In the genomic region with DNA sequence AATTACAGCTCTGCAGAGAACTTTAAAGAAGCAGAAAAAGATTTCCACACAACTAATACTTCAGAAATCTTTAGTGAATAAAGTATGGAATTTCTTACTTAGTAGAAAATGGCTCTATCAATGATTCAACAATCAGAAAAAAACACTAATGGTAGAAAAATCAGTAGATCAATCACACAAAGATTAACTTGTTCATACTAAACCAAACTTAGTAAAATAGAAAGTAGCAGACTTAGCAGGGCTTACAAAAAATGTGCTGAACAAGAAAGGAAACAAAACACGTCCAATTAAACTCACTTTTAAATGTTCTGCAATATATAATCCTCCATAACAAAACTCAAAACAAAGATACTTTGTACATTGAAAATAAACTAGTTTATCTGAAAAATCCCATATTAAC, we compare ENCODE assay signal across 1 cellular context.
TF ChIP-seq lines count a peak whose summit lies in the region.

No MANE protein-coding gene starts in this region.

TF ChIP-seq in GM23338, 12 proteins besides CTCF, POLR2A, EP300 and RAD21 (continued from another document):
- TF ChIP-seq, protein P1, sequence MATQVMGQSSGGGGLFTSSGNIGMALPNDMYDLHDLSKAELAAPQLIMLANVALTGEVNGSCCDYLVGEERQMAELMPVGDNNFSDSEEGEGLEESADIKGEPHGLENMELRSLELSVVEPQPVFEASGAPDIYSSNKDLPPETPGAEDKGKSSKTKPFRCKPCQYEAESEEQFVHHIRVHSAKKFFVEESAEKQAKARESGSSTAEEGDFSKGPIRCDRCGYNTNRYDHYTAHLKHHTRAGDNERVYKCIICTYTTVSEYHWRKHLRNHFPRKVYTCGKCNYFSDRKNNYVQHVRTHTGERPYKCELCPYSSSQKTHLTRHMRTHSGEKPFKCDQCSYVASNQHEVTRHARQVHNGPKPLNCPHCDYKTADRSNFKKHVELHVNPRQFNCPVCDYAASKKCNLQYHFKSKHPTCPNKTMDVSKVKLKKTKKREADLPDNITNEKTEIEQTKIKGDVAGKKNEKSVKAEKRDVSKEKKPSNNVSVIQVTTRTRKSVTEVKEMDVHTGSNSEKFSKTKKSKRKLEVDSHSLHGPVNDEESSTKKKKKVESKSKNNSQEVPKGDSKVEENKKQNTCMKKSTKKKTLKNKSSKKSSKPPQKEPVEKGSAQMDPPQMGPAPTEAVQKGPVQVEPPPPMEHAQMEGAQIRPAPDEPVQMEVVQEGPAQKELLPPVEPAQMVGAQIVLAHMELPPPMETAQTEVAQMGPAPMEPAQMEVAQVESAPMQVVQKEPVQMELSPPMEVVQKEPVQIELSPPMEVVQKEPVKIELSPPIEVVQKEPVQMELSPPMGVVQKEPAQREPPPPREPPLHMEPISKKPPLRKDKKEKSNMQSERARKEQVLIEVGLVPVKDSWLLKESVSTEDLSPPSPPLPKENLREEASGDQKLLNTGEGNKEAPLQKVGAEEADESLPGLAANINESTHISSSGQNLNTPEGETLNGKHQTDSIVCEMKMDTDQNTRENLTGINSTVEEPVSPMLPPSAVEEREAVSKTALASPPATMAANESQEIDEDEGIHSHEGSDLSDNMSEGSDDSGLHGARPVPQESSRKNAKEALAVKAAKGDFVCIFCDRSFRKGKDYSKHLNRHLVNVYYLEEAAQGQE (IDR thresholded peaks at IDR 0.05; ENCODE audit: unreplicated experiment), result no peak
- TF ChIP-seq EZH2phosphoT487 (IDR thresholded peaks at IDR 0.05; ENCODE audit: unreplicated experiment), result no peak
- TF ChIP-seq, protein P2, sequence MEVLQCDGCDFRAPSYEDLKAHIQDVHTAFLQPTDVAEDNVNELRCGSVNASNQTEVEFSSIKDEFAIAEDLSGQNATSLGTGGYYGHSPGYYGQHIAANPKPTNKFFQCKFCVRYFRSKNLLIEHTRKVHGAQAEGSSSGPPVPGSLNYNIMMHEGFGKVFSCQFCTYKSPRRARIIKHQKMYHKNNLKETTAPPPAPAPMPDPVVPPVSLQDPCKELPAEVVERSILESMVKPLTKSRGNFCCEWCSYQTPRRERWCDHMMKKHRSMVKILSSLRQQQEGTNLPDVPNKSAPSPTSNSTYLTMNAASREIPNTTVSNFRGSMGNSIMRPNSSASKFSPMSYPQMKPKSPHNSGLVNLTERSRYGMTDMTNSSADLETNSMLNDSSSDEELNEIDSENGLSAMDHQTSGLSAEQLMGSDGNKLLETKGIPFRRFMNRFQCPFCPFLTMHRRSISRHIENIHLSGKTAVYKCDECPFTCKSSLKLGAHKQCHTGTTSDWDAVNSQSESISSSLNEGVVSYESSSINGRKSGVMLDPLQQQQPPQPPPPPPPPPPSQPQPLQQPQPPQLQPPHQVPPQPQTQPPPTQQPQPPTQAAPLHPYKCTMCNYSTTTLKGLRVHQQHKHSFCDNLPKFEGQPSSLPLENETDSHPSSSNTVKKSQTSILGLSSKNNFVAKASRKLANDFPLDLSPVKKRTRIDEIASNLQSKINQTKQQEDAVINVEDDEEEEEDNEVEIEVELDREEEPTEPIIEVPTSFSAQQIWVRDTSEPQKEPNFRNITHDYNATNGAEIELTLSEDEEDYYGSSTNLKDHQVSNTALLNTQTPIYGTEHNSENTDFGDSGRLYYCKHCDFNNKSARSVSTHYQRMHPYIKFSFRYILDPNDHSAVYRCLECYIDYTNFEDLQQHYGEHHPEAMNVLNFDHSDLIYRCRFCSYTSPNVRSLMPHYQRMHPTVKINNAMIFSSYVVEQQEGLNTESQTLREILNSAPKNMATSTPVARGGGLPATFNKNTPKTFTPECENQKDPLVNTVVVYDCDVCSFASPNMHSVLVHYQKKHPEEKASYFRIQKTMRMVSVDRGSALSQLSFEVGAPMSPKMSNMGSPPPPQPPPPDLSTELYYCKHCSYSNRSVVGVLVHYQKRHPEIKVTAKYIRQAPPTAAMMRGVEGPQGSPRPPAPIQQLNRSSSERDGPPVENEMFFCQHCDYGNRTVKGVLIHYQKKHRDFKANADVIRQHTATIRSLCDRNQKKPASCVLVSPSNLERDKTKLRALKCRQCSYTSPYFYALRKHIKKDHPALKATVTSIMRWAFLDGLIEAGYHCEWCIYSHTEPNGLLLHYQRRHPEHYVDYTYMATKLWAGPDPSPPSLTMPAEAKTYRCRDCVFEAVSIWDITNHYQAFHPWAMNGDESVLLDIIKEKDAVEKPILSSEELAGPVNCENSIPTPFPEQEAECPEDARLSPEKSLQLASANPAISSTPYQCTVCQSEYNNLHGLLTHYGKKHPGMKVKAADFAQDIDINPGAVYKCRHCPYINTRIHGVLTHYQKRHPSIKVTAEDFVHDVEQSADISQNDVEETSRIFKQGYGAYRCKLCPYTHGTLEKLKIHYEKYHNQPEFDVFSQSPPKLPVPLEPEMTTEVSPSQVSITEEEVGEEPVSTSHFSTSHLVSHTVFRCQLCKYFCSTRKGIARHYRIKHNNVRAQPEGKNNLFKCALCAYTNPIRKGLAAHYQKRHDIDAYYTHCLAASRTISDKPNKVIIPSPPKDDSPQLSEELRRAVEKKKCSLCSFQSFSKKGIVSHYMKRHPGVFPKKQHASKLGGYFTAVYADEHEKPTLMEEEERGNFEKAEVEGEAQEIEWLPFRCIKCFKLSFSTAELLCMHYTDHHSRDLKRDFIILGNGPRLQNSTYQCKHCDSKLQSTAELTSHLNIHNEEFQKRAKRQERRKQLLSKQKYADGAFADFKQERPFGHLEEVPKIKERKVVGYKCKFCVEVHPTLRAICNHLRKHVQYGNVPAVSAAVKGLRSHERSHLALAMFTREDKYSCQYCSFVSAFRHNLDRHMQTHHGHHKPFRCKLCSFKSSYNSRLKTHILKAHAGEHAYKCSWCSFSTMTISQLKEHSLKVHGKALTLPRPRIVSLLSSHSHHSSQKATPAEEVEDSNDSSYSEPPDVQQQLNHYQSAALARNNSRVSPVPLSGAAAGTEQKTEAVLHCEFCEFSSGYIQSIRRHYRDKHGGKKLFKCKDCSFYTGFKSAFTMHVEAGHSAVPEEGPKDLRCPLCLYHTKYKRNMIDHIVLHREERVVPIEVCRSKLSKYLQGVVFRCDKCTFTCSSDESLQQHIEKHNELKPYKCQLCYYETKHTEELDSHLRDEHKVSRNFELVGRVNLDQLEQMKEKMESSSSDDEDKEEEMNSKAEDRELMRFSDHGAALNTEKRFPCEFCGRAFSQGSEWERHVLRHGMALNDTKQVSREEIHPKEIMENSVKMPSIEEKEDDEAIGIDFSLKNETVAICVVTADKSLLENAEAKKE (CRISPR knock-in tag; IDR thresholded peaks at IDR 0.05), result no peak
- TF ChIP-seq POLR2AphosphoS5 (IDR thresholded peaks at IDR 0.05; ENCODE audit: low read depth), result no peak
- no peak for TF ChIP-seq JUNB (IDR thresholded peaks at IDR 0.05; ENCODE audit: unreplicated experiment)
- no peak for TF ChIP-seq NANOG (IDR thresholded peaks at IDR 0.05; ENCODE audit: borderline replicate concordance)
- no peak for TF ChIP-seq EZH2 (IDR thresholded peaks at IDR 0.05; ENCODE audit: low read depth, unreplicated experiment)
- no peak for TF ChIP-seq CREB1 (CRISPR knock-in tag; IDR thresholded peaks at IDR 0.05; ENCODE audit: low read depth)
- TF ChIP-seq, protein P3, sequence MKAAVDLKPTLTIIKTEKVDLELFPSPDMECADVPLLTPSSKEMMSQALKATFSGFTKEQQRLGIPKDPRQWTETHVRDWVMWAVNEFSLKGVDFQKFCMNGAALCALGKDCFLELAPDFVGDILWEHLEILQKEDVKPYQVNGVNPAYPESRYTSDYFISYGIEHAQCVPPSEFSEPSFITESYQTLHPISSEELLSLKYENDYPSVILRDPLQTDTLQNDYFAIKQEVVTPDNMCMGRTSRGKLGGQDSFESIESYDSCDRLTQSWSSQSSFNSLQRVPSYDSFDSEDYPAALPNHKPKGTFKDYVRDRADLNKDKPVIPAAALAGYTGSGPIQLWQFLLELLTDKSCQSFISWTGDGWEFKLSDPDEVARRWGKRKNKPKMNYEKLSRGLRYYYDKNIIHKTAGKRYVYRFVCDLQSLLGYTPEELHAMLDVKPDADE (IDR thresholded peaks at IDR 0.05), result no peak
- no peak for TF ChIP-seq ZNF331 (CRISPR knock-in tag; IDR thresholded peaks at IDR 0.05; ENCODE audit: low read depth)
